Comparison of ENCODE assay signal across 12 cellular contexts in the genomic region with DNA sequence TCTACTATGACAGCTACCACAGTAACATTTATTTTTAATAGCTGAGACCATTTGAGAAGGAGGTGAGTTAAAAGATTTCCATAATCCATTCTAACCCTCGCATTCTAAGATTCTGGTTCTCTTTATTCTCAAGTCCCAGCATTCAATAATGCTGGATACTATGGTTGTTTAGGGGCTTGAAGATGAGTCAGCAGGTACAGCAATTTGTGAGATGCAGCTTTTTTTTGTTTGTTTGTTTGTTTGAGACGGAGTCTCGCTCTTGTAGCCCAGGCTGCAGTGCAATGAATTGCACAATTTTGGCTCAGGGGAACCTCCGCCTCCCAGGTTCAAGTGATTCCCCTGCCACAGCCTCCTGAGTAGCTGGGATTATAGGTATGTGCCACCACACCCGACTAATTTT. TPM values are rescaled to one million over a fixed set of nuclear protein-coding genes. Genes with fewer than 3 reads are reported as not detected.
DNase-seq lines count a peak whose midpoint lies in the region; ATAC-seq and TF ChIP-seq lines count a peak whose summit lies in the region.
"Had no signal": no experiment of that assay in that cellular context is flagged by ENCODE, and none has a peak within 500 bp of the region (broad histone marks: within the 10 kb centered on the region; RNA-seq: fewer than 3 reads in every experiment).

No MANE protein-coding gene starts in this region.

- H3K4me3 Mint-ChIP-seq in neural crest cell, result no peak overlapping the region

- H3K27ac ChIP-seq in left ventricle myocardium inferior (replicated peaks) (peak overlapping the region; percentile 58), heart left ventricle (peak overlapping the region in 1 of 12 donors; percentile 35), dorsolateral prefrontal cortex (peak overlapping the region in 57 of 59 donors; percentile 1 to 93 (median 59))
- H3K27ac ChIP-seq: C4-2B had no signal

- peaks cover 43% of the 10 kb centered on the region for H3K4me1 Mint-ChIP-seq in neural crest cell

- H3K27ac Mint-ChIP-seq in neural crest cell (ENCODE audit: unreplicated experiment), result peak overlapping the region; percentile 59

- ATAC-seq in heart left ventricle, result no peak

- no peaks in the 10 kb centered on the region for H3K27me3 Mint-ChIP-seq in neural crest cell (ENCODE audit: low read depth)

- intact Hi-C loops in left ventricle myocardium inferior (cut with micrococcal nuclease) (no loop called here), heart left ventricle (cut with DNase I) (no loop called here), dorsolateral prefrontal cortex (cut with DNase I) (loop anchor here in 1 of 2 donors (5.0 kb wide), 1 partner anchor 46 kb away; no protein-coding TSS in a partner anchor)

- H3K4me3 ChIP-seq in left ventricle myocardium inferior, result no peak overlapping the region
- H3K4me3 ChIP-seq in heart left ventricle, result no peak overlapping the region
- no peak overlapping the region for H3K4me3 ChIP-seq in dorsolateral prefrontal cortex

- WGBS in heart left ventricle, 4 donors, result 82 to 91% (median 89%) methylated on average over 5 of the region's 5 CpGs

- H3K9me3 ChIP-seq in left ventricle myocardium inferior (replicated peaks) (no peaks in the 10 kb centered on the region), heart left ventricle (no peaks in the 10 kb centered on the region)

- H3K36me3 ChIP-seq in left ventricle myocardium inferior, result peaks cover 5% of the 10 kb centered on the region
- H3K36me3 ChIP-seq in heart left ventricle, result peaks cover 0 to 20% (median under 1%) of the 10 kb centered on the region in 9 donors

- no peak for DNase-seq in left ventricle myocardium inferior
- DNase-seq in heart left ventricle, result no peak
- DNase-seq in dorsolateral prefrontal cortex, result no peak
- DNase-seq in neural crest cell (ENCODE audit: low read depth, low spot score), result no peak
- no peak for DNase-seq in stimulated activated CD4-positive, alpha-beta T cell treated with anti-CD3 and anti-CD28 coated beads, Interleukin-1b, Interleukin-23, amount 100 ng/mL, for 48 hours
- no peak for DNase-seq in activated CD8-positive, alpha-beta memory T cell treated with anti-CD3 and anti-CD28 coated beads, Interleukin-2, amount 50 U/mL, for 4 hours
- DNase-seq in NCI-H2029 (lab: John Stamatoyannopoulos, UW), result no peak
- no peak for DNase-seq in putamen (ENCODE audit: low spot score)
- DNase-seq: NCI-H1417, NCI-H1930, NCI-H510A had no signal

- H3K36me3 Mint-ChIP-seq in neural crest cell (ENCODE audit: low read depth), result peaks cover 3% of the 10 kb centered on the region

- TF ChIP-seq CTCF in left ventricle myocardium inferior (IDR thresholded peaks at IDR 0.05; ENCODE audit: borderline replicate concordance), result no peak
- no peak for TF ChIP-seq CTCF in heart left ventricle (IDR thresholded peaks at IDR 0.05)
- no peak for TF ChIP-seq CTCF in dorsolateral prefrontal cortex (IDR thresholded peaks at IDR 0.05 in 54 of 56, conservative IDR thresholded peaks at IDR 0.05 in 2 of 56; ENCODE audit: low read depth in 1 of 56, partially characterized antibody in 56 of 56)
- TF ChIP-seq CTCF in neural crest cell (conservative IDR thresholded peaks at IDR 0.05), result no peak

- H3K4me1 ChIP-seq in left ventricle myocardium inferior (peaks cover 44% of the 10 kb centered on the region), heart left ventricle (peaks cover 0 to 54% (median 25%) of the 10 kb centered on the region in 12 donors)

- TF ChIP-seq POLR2A in heart left ventricle (IDR thresholded peaks at IDR 0.05), result no peak

- no peaks in the 10 kb centered on the region for H3K27me3 ChIP-seq in left ventricle myocardium inferior (ENCODE audit: low read depth)
- H3K27me3 ChIP-seq in heart left ventricle, result no peaks in the 10 kb centered on the region
- H3K27me3 ChIP-seq in dorsolateral prefrontal cortex, result no peaks in the 10 kb centered on the region

- no peaks in the 10 kb centered on the region for H3K9me3 Mint-ChIP-seq in neural crest cell

RNA-seq across cellular contexts. Expression of a gene that starts 23.4 kb away (rescaled TPM):
- total RNA-seq in left ventricle myocardium inferior, result 33.9 TPM
- 10 to 100 TPM; 30.0 to 49.0 (median 37.5) TPM for total RNA-seq in heart left ventricle
- 10 to 100 TPM; 14.6 to 25.9 TPM for polyA plus RNA-seq in heart left ventricle
- total RNA-seq in dorsolateral prefrontal cortex, result 100 to 1,000 TPM; 102 to 177 (median 137) TPM
- total RNA-seq in neural crest cell, result 97.5 and 99.9 TPM in 2 replicates
